9 cellular contexts compared by ENCODE assay signal in genomic region chr21:43352568-43353281, GRCh38.
DNase-seq lines count a peak whose midpoint lies in the region; ATAC-seq and TF ChIP-seq lines count a peak whose summit lies in the region.
"Had no signal": no experiment of that assay in that cellular context is flagged by ENCODE, and none has a peak within 500 bp of the region (broad histone marks: within the 10 kb centered on the region; RNA-seq: fewer than 3 reads in every experiment).

No MANE protein-coding gene starts in this region.

- intact Hi-C loops in posterior cingulate gyrus (cut with DNase I), result no loop called here

- no peak overlapping the region for H3K4me3 ChIP-seq in fibroblast of the aortic adventitia (ENCODE audit: low read depth, low read length)

- in situ Hi-C loops in GM13977 (cut with MboI; ENCODE audit: low pct_unique_long_range_greater_than_20kb, low sequenced_read_pairs, unreplicated experiment), result no loop called here

- ATAC-seq in GM21528 (IDR thresholded peaks at IDR 0.05; ENCODE audit: low FRiP score, unreplicated experiment), result peak; percentile 65
- ATAC-seq: Panc1 had no signal

- TF ChIP-seq CTCF in GM13977 (IDR thresholded peaks at IDR 0.05; ENCODE audit: extremely low read depth, insufficient read depth, missing control alignments) (no peak), fibroblast of the aortic adventitia (IDR thresholded peaks at IDR 0.05; ENCODE audit: insufficient read depth, low read length) (no peak)

- DNase-seq in GM13977 (ENCODE audit: low spot score), result peak; percentile 58
- DNase-seq in M059J (ENCODE audit: low read depth), result peak; percentile 28
- DNase-seq in fibroblast of the aortic adventitia (ENCODE audit: low read depth), result peak; percentile 12
- no peak for DNase-seq in NCI-H510A (lab: John Stamatoyannopoulos, UW)
- no peak for DNase-seq in NCI-H524 (lab: John Stamatoyannopoulos, UW)
- no peak for DNase-seq in posterior cingulate gyrus
- DNase-seq in stimulated activated CD8-positive, alpha-beta memory T cell treated with anti-CD3 and anti-CD28 coated beads, Interleukin-4, amount 100 ng/mL, for 48 hours, result no peak

Comparison
In these comparisons a context has a peak if more than half of its experiments do, and no peak if none do; other contexts are left out.
1. DNase-seq: peak in GM13977 (single experiment), M059J (single experiment) and fibroblast of the aortic adventitia (single experiment); none in NCI-H510A (single experiment), NCI-H524 (0 of 2), posterior cingulate gyrus (0 of 10) and stimulated activated CD8-positive, alpha-beta memory T cell treated with anti-CD3 and anti-CD28 coated beads, Interleukin-4, amount 100 ng/mL, for 48 hours (single experiment).